ENCODE assay signal across 14 cellular contexts in the genomic region with DNA sequence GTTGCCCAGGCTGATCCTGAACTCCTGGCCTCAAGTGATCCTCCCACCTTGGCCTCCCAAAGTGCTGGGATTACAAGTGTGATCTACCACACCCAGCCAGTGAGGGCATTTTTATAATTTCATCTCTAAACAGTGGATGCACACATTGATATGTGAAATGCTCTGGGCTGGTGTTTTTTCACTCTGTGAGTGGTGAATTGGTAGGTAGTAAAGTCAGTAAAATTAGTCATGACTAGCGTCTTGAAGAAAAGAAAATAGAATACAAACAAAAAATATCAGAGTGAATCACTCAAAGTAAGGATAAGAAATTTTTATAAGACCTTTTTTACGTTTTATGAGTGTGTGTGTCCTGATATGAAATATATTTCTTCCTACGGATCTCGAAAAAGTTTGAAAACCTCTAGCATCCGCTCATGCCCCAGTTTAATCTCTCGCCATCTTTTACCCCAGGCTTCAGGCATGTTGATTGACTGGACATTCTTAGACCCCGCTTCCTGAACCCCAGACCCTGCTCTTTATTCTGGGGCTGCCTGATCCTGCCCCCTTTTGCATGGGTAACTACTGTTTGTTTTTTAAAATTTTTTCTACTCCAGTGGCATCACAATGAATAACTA.
"Had no signal": no experiment of that assay in that cellular context is flagged by ENCODE, and none has a peak within 500 bp of the region (broad histone marks: within the 10 kb centered on the region; RNA-seq: fewer than 3 reads in every experiment).

No MANE protein-coding gene starts in this region.

- H3K27me3 ChIP-seq: cardiac muscle cell, colonic mucosa, gastrocnemius medialis, left lung, tibial artery had no signal

- H3K4me3 Mint-ChIP-seq: T-helper 1 cell treated with Interleukin-12 subunit alpha and Interleukin-12 subunit beta and Interleukin-4 antibody, amounts not matched to agents 30 μg/mL and 1 μg/mL, for 36 hours had no signal

- H3K27ac ChIP-seq: cardiac muscle cell, colonic mucosa, gastrocnemius medialis, tibial artery had no signal

- H3K4me1 ChIP-seq: colonic mucosa had no signal

- H3K9me3 Mint-ChIP-seq: T-helper 1 cell treated with Interleukin-12 subunit alpha and Interleukin-12 subunit beta and Interleukin-4 antibody, amounts not matched to agents 30 μg/mL and 1 μg/mL, for 36 hours had no signal

- DNase-seq: activated CD4-positive, alpha-beta T cell treated with anti-CD3 and anti-CD28 coated beads, Interleukin-2, amount 50 U/mL, for 4 hours; activated CD8-positive, alpha-beta memory T cell treated with anti-CD3 and anti-CD28 coated beads, Interleukin-2, amount 50 U/mL, for 4 hours; activated effector memory CD4-positive, alpha-beta T cell treated with Interleukin-2 at 50 U/mL for 16 hours; colonic mucosa; effector CD8-positive, alpha-beta T cell; gastrocnemius medialis; left lung; mesenchymal stem cell; posterior cingulate gyrus; SK-N-SH; tibial artery had no signal

- H3K9me3 ChIP-seq: colonic mucosa, gastrocnemius medialis, left lung, SK-N-SH, tibial artery had no signal

- ATAC-seq: gastrocnemius medialis, left lung had no signal

- H3K36me3 ChIP-seq: cardiac muscle cell, colonic mucosa, gastrocnemius medialis, tibial artery had no signal

- H3K4me3 ChIP-seq: cardiac muscle cell, colonic mucosa, gastrocnemius medialis, left lung, skin epidermis, tibial artery had no signal
